ENCODE assay signal across 1 cellular context in genomic region chr19:861756-862528, GRCh38.
A peak's percentile ranks its signal among the peaks of the same experiment; 100 is the strongest.
TF ChIP-seq lines count a peak whose summit lies in the region.

No MANE protein-coding gene starts in this region.

TF ChIP-seq in GM12878, 131 proteins besides CTCF, POLR2A, EP300 and RAD21:
- TF ChIP-seq SMAD1 (IDR thresholded peaks at IDR 0.05; ENCODE audit: low read depth, partially characterized antibody): no peak
- TF ChIP-seq SPI1 (IDR thresholded peaks at IDR 0.05; ENCODE audit: borderline replicate concordance, insufficient read depth, low read depth, low read length): no peak
- TF ChIP-seq, protein P1, sequence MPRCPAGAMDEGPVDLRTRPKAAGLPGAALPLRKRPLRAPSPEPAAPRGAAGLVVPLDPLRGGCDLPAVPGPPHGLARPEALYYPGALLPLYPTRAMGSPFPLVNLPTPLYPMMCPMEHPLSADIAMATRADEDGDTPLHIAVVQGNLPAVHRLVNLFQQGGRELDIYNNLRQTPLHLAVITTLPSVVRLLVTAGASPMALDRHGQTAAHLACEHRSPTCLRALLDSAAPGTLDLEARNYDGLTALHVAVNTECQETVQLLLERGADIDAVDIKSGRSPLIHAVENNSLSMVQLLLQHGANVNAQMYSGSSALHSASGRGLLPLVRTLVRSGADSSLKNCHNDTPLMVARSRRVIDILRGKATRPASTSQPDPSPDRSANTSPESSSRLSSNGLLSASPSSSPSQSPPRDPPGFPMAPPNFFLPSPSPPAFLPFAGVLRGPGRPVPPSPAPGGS (IDR thresholded peaks at IDR 0.05; ENCODE audit: borderline replicate concordance, insufficient read depth, low read depth, low read length, poor library complexity, severe bottlenecking): no peak
- TF ChIP-seq SMC3 (IDR thresholded peaks at IDR 0.05; ENCODE audit: borderline replicate concordance, low read length): peak; percentile 19; the same call in 1 of the 2 replicates
- TF ChIP-seq CBX5 (IDR thresholded peaks at IDR 0.05; ENCODE audit: low read depth): no peak
- no peak for TF ChIP-seq RCOR1 (conservative IDR thresholded peaks at IDR 0.05; ENCODE audit: low read depth, low read length)
- TF ChIP-seq SUPT20H (IDR thresholded peaks at IDR 0.05; ENCODE audit: borderline replicate concordance, control insufficient read depth, low read depth, low read length): no peak
- TF ChIP-seq, protein P2, sequence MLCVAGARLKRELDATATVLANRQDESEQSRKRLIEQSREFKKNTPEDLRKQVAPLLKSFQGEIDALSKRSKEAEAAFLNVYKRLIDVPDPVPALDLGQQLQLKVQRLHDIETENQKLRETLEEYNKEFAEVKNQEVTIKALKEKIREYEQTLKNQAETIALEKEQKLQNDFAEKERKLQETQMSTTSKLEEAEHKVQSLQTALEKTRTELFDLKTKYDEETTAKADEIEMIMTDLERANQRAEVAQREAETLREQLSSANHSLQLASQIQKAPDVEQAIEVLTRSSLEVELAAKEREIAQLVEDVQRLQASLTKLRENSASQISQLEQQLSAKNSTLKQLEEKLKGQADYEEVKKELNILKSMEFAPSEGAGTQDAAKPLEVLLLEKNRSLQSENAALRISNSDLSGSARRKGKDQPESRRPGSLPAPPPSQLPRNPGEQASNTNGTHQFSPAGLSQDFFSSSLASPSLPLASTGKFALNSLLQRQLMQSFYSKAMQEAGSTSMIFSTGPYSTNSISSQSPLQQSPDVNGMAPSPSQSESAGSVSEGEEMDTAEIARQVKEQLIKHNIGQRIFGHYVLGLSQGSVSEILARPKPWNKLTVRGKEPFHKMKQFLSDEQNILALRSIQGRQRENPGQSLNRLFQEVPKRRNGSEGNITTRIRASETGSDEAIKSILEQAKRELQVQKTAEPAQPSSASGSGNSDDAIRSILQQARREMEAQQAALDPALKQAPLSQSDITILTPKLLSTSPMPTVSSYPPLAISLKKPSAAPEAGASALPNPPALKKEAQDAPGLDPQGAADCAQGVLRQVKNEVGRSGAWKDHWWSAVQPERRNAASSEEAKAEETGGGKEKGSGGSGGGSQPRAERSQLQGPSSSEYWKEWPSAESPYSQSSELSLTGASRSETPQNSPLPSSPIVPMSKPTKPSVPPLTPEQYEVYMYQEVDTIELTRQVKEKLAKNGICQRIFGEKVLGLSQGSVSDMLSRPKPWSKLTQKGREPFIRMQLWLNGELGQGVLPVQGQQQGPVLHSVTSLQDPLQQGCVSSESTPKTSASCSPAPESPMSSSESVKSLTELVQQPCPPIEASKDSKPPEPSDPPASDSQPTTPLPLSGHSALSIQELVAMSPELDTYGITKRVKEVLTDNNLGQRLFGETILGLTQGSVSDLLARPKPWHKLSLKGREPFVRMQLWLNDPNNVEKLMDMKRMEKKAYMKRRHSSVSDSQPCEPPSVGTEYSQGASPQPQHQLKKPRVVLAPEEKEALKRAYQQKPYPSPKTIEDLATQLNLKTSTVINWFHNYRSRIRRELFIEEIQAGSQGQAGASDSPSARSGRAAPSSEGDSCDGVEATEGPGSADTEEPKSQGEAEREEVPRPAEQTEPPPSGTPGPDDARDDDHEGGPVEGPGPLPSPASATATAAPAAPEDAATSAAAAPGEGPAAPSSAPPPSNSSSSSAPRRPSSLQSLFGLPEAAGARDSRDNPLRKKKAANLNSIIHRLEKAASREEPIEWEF (IDR thresholded peaks at IDR 0.05; ENCODE audit: insufficient replicate concordance, low read depth, low read length): no peak
- no peak for TF ChIP-seq NR2C2 (IDR thresholded peaks at IDR 0.05; ENCODE audit: borderline replicate concordance, control insufficient read depth, insufficient read length, low read depth)
- TF ChIP-seq CEBPZ (IDR thresholded peaks at IDR 0.05; ENCODE audit: low read depth, low read length): no peak
- TF ChIP-seq ELK1 (IDR thresholded peaks at IDR 0.05; ENCODE audit: low read depth, low read length): no peak
- no peak for TF ChIP-seq MTA2 (IDR thresholded peaks at IDR 0.05; ENCODE audit: low read depth)
- TF ChIP-seq MXI1 (IDR thresholded peaks at IDR 0.05; ENCODE audit: low read depth, low read length): no peak
- TF ChIP-seq EGR1 (IDR thresholded peaks at IDR 0.05; ENCODE audit: borderline replicate concordance in 1 of 2, low read depth in 2 of 2, low read length in 2 of 2): 0 out of 3 replicates have a peak, but pooled peaks of 1 of the 2 experiments have one; percentile 0
- no peak for TF ChIP-seq ZNF384 (IDR thresholded peaks at IDR 0.05; ENCODE audit: borderline replicate concordance, low read depth, low read length)
- no peak for TF ChIP-seq CBFB (IDR thresholded peaks at IDR 0.05; ENCODE audit: low read depth)
- TF ChIP-seq BCLAF1 (IDR thresholded peaks at IDR 0.05): no peak
- TF ChIP-seq, protein P3, sequence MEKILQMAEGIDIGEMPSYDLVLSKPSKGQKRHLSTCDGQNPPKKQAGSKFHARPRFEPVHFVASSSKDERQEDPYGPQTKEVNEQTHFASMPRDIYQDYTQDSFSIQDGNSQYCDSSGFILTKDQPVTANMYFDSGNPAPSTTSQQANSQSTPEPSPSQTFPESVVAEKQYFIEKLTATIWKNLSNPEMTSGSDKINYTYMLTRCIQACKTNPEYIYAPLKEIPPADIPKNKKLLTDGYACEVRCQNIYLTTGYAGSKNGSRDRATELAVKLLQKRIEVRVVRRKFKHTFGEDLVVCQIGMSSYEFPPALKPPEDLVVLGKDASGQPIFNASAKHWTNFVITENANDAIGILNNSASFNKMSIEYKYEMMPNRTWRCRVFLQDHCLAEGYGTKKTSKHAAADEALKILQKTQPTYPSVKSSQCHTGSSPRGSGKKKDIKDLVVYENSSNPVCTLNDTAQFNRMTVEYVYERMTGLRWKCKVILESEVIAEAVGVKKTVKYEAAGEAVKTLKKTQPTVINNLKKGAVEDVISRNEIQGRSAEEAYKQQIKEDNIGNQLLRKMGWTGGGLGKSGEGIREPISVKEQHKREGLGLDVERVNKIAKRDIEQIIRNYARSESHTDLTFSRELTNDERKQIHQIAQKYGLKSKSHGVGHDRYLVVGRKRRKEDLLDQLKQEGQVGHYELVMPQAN (conservative IDR thresholded peaks at IDR 0.05): no peak
- TF ChIP-seq YBX1 (IDR thresholded peaks at IDR 0.05): no peak
- no peak for TF ChIP-seq ETV6 (conservative IDR thresholded peaks at IDR 0.05 in 1 of 2, IDR thresholded peaks at IDR 0.05 in 1 of 2; ENCODE audit: borderline replicate concordance in 1 of 2, low read depth in 1 of 2)
- TF ChIP-seq ATF3 (IDR thresholded peaks at IDR 0.05; ENCODE audit: borderline replicate concordance, extremely low read depth, low read depth, low read length): no peak
- TF ChIP-seq, protein P4, sequence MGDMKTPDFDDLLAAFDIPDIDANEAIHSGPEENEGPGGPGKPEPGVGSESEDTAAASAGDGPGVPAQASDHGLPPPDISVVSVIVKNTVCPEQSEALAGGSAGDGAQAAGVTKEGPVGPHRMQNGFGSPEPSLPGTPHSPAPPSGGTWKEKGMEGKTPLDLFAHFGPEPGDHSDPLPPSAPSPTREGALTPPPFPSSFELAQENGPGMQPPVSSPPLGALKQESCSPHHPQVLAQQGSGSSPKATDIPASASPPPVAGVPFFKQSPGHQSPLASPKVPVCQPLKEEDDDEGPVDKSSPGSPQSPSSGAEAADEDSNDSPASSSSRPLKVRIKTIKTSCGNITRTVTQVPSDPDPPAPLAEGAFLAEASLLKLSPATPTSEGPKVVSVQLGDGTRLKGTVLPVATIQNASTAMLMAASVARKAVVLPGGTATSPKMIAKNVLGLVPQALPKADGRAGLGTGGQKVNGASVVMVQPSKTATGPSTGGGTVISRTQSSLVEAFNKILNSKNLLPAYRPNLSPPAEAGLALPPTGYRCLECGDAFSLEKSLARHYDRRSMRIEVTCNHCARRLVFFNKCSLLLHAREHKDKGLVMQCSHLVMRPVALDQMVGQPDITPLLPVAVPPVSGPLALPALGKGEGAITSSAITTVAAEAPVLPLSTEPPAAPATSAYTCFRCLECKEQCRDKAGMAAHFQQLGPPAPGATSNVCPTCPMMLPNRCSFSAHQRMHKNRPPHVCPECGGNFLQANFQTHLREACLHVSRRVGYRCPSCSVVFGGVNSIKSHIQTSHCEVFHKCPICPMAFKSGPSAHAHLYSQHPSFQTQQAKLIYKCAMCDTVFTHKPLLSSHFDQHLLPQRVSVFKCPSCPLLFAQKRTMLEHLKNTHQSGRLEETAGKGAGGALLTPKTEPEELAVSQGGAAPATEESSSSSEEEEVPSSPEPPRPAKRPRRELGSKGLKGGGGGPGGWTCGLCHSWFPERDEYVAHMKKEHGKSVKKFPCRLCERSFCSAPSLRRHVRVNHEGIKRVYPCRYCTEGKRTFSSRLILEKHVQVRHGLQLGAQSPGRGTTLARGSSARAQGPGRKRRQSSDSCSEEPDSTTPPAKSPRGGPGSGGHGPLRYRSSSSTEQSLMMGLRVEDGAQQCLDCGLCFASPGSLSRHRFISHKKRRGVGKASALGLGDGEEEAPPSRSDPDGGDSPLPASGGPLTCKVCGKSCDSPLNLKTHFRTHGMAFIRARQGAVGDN (IDR thresholded peaks at IDR 0.05): no peak
- TF ChIP-seq MEF2A (IDR thresholded peaks at IDR 0.05; ENCODE audit: insufficient read depth, low read depth, low read length): no peak
- TF ChIP-seq CREB1 (IDR thresholded peaks at IDR 0.05; ENCODE audit: low read depth): no peak
- 0 out of 2 replicates have a peak, but pooled peaks have one; percentile 16 for TF ChIP-seq ZBTB33 (IDR thresholded peaks at IDR 0.05)
- TF ChIP-seq GATAD2B (conservative IDR thresholded peaks at IDR 0.05; ENCODE audit: low read depth): no peak
- TF ChIP-seq BHLHE40 (IDR thresholded peaks at IDR 0.05; ENCODE audit: borderline replicate concordance in 1 of 2, low read depth in 2 of 2, low read length in 1 of 2): peak in 1 of 2 experiments; percentile 62; a peak in 1 of 4 replicates
- 0 out of 2 replicates have a peak, but pooled peaks have one; percentile 19 for TF ChIP-seq IKZF1 (conservative IDR thresholded peaks at IDR 0.05)
TF ChIP-seq in GM12878: peak in this region for 5.
